9 cellular contexts compared by ENCODE assay signal in genomic region chrX:3345281-3346081, GRCh38. TPM values are rescaled to one million over a fixed set of nuclear protein-coding genes. Genes with fewer than 3 reads are reported as not detected.
DNase-seq lines count a peak whose midpoint lies in the region; ATAC-seq and TF ChIP-seq lines count a peak whose summit lies in the region.
"Had no signal": no experiment of that assay in that cellular context is flagged by ENCODE, and none has a peak within 500 bp of the region (broad histone marks: within the 10 kb centered on the region; RNA-seq: fewer than 3 reads in every experiment).

No MANE protein-coding gene starts in this region.

- H3K4me3 ChIP-seq in HEK293 (ENCODE audit: low read depth, low read length): peak overlapping the region; percentile 35
- peak overlapping the region; percentile 35 to 55 for H3K4me3 ChIP-seq in stomach smooth muscle (ENCODE audit: low read length in 2 of 2)
- no peak overlapping the region for H3K4me3 ChIP-seq in HAP-1

- peak overlapping the region; percentile 83 for H3K4me3 Mint-ChIP-seq in chondrocyte (ENCODE audit: unreplicated experiment)
- H3K4me3 Mint-ChIP-seq in activated CD4-positive, alpha-beta memory T cell treated with anti-CD3 and anti-CD28 coated beads, Interleukin-2, amount 10 ng/mL, durations not matched to agents 7 days and 5 days: no peak overlapping the region

- ATAC-seq in GM19328 (IDR thresholded peaks at IDR 0.05; ENCODE audit: unreplicated experiment): no peak

- in situ Hi-C loops in HAP-1 (cut with MboI; ENCODE audit: low sequenced_read_pairs): no loop called here

- H3K27ac ChIP-seq in HEK293 (ENCODE audit: extremely low read depth, low read depth, low read length) (no peak overlapping the region), stomach smooth muscle (ENCODE audit: low read length) (no peak overlapping the region)
- H3K27ac ChIP-seq: VCaP had no signal

- POLR2A ChIA-PET in HEK293 (lab: Yijun Ruan, JAX): interaction anchor here (0.6 kb wide), 1 partner anchor 94 kb away, joined by 3 read pairs; no protein-coding TSS in a partner anchor
- POLR2A ChIA-PET in activated CD4-positive, alpha-beta memory T cell treated with anti-CD3 and anti-CD28 coated beads, Interleukin-2, amount 10 ng/mL, durations not matched to agents 7 days and 5 days (lab: Charles Lee): no interaction called here

- H3K4me1 ChIP-seq in HEK293 (ENCODE audit: control insufficient read depth, insufficient read depth, low read length) (no peaks in the 10 kb centered on the region), stomach smooth muscle (ENCODE audit: control insufficient read depth, insufficient read depth, low read length) (no peaks in the 10 kb centered on the region), HAP-1 (no peaks in the 10 kb centered on the region)

- H3K9me3 Mint-ChIP-seq in chondrocyte (ENCODE audit: low read depth): peaks cover 6% of the 10 kb centered on the region
- peaks cover 2% of the 10 kb centered on the region for H3K9me3 Mint-ChIP-seq in activated CD4-positive, alpha-beta memory T cell treated with anti-CD3 and anti-CD28 coated beads, Interleukin-2, amount 10 ng/mL, durations not matched to agents 7 days and 5 days

- H3K9me3 ChIP-seq in HEK293 (ENCODE audit: control insufficient read depth, insufficient read depth, low read depth, low read length) (no peaks in the 10 kb centered on the region), stomach smooth muscle (ENCODE audit: control insufficient read depth in 2 of 2, low read length in 2 of 2) (peaks cover 0 to 5% of the 10 kb centered on the region in 2 donors), HAP-1 (no peaks in the 10 kb centered on the region)

- no peaks in the 10 kb centered on the region for H3K36me3 ChIP-seq in HEK293 (ENCODE audit: control insufficient read depth in 2 of 2, insufficient read depth in 1 of 2, low read length in 2 of 2)
- H3K36me3 ChIP-seq in stomach smooth muscle (ENCODE audit: control insufficient read depth in 2 of 2, insufficient read depth in 2 of 2, low read length in 2 of 2): no peaks in the 10 kb centered on the region
- H3K36me3 ChIP-seq in HAP-1 (replicated peaks): no peaks in the 10 kb centered on the region

- peaks cover 23% of the 10 kb centered on the region for H3K4me1 Mint-ChIP-seq in chondrocyte (ENCODE audit: low read depth)
- H3K4me1 Mint-ChIP-seq in activated CD4-positive, alpha-beta memory T cell treated with anti-CD3 and anti-CD28 coated beads, Interleukin-2, amount 10 ng/mL, durations not matched to agents 7 days and 5 days: no peaks in the 10 kb centered on the region

- H3K27ac Mint-ChIP-seq in chondrocyte (ENCODE audit: unreplicated experiment): peak overlapping the region; percentile 76
- no peak overlapping the region for H3K27ac Mint-ChIP-seq in activated CD4-positive, alpha-beta memory T cell treated with anti-CD3 and anti-CD28 coated beads, Interleukin-2, amount 10 ng/mL, durations not matched to agents 7 days and 5 days

- H3K9ac ChIP-seq in stomach smooth muscle (ENCODE audit: low read length in 2 of 2): no peak overlapping the region

- H3K36me3 Mint-ChIP-seq in chondrocyte (ENCODE audit: low read depth): peaks cover 7% of the 10 kb centered on the region
- no peaks in the 10 kb centered on the region for H3K36me3 Mint-ChIP-seq in activated CD4-positive, alpha-beta memory T cell treated with anti-CD3 and anti-CD28 coated beads, Interleukin-2, amount 10 ng/mL, durations not matched to agents 7 days and 5 days (ENCODE audit: low read depth)

- peaks cover 7% of the 10 kb centered on the region for H3K27me3 Mint-ChIP-seq in chondrocyte (ENCODE audit: low read depth)
- peaks cover 6% of the 10 kb centered on the region for H3K27me3 Mint-ChIP-seq in activated CD4-positive, alpha-beta memory T cell treated with anti-CD3 and anti-CD28 coated beads, Interleukin-2, amount 10 ng/mL, durations not matched to agents 7 days and 5 days

- CTCF ChIA-PET in HEK293 (lab: Yijun Ruan, JAX): no interaction called here
- CTCF ChIA-PET in activated CD4-positive, alpha-beta memory T cell treated with anti-CD3 and anti-CD28 coated beads, Interleukin-2, amount 10 ng/mL, durations not matched to agents 7 days and 5 days (lab: Charles Lee): no interaction called here

- DNase-seq in chondrocyte (ENCODE audit: low spot score) (no peak), kidney tubule cell (ENCODE audit: low spot score) (peak; percentile 51), HAP-1 (ENCODE audit: low spot score in 2 of 2) (no peak)
- no peak for DNase-seq in activated CD4-positive, alpha-beta memory T cell treated with anti-CD3 and anti-CD28 coated beads, Interleukin-2, amount 10 ng/mL, durations not matched to agents 7 days and 5 days
- DNase-seq in effector CD8-positive, alpha-beta T cell (lab: John Stamatoyannopoulos, UW): no peak

- TF ChIP-seq CTCF in HEK293 (tag by site-specific recombination; IDR thresholded peaks at IDR 0.05) (no peak), chondrocyte (IDR thresholded peaks at IDR 0.05) (peak; percentile 24)

- peaks cover 0 to 6% of the 10 kb centered on the region in 2 donors for H3K27me3 ChIP-seq in stomach smooth muscle (ENCODE audit: control insufficient read depth in 1 of 2, insufficient read depth in 2 of 2, low read length in 2 of 2)
- H3K27me3 ChIP-seq in HAP-1 (ENCODE audit: low read depth): no peaks in the 10 kb centered on the region

TF ChIP-seq in HEK293, 187 proteins besides CTCF, POLR2A, EP300 and RAD21 (continues in another document):
- no peak for TF ChIP-seq ZFP3 (tag by site-specific recombination; IDR thresholded peaks at IDR 0.05; ENCODE audit: low read depth)
- TF ChIP-seq, protein P1, sequence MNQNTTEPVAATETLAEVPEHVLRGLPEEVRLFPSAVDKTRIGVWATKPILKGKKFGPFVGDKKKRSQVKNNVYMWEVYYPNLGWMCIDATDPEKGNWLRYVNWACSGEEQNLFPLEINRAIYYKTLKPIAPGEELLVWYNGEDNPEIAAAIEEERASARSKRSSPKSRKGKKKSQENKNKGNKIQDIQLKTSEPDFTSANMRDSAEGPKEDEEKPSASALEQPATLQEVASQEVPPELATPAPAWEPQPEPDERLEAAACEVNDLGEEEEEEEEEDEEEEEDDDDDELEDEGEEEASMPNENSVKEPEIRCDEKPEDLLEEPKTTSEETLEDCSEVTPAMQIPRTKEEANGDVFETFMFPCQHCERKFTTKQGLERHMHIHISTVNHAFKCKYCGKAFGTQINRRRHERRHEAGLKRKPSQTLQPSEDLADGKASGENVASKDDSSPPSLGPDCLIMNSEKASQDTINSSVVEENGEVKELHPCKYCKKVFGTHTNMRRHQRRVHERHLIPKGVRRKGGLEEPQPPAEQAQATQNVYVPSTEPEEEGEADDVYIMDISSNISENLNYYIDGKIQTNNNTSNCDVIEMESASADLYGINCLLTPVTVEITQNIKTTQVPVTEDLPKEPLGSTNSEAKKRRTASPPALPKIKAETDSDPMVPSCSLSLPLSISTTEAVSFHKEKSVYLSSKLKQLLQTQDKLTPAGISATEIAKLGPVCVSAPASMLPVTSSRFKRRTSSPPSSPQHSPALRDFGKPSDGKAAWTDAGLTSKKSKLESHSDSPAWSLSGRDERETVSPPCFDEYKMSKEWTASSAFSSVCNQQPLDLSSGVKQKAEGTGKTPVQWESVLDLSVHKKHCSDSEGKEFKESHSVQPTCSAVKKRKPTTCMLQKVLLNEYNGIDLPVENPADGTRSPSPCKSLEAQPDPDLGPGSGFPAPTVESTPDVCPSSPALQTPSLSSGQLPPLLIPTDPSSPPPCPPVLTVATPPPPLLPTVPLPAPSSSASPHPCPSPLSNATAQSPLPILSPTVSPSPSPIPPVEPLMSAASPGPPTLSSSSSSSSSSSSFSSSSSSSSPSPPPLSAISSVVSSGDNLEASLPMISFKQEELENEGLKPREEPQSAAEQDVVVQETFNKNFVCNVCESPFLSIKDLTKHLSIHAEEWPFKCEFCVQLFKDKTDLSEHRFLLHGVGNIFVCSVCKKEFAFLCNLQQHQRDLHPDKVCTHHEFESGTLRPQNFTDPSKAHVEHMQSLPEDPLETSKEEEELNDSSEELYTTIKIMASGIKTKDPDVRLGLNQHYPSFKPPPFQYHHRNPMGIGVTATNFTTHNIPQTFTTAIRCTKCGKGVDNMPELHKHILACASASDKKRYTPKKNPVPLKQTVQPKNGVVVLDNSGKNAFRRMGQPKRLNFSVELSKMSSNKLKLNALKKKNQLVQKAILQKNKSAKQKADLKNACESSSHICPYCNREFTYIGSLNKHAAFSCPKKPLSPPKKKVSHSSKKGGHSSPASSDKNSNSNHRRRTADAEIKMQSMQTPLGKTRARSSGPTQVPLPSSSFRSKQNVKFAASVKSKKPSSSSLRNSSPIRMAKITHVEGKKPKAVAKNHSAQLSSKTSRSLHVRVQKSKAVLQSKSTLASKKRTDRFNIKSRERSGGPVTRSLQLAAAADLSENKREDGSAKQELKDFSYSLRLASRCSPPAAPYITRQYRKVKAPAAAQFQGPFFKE (tag by site-specific recombination; IDR thresholded peaks at IDR 0.05; ENCODE audit: borderline replicate concordance): no peak
- TF ChIP-seq ZNF280C (tag by site-specific recombination; IDR thresholded peaks at IDR 0.05): no peak

RNA-seq across cellular contexts. Expression of gene MXRA5, which starts 1.0 kb away (rescaled TPM):
- 26.3 to 103 TPM (median 26.4 TPM) in 3 replicates for total RNA-seq in chondrocyte
- not detected for total RNA-seq in activated CD4-positive, alpha-beta memory T cell treated with anti-CD3 and anti-CD28 coated beads, Interleukin-2, amount 10 ng/mL, durations not matched to agents 7 days and 5 days

Comparison
In these comparisons a context has a peak if more than half of its experiments do, and no peak if none do; other contexts are left out.
1. RNA of gene MXRA5, which starts 1.0 kb away (total RNA-seq): 26.3 to 103 TPM in chondrocyte; not detected in activated CD4-positive, alpha-beta memory T cell treated with anti-CD3 and anti-CD28 coated beads, Interleukin-2, amount 10 ng/mL, durations not matched to agents 7 days and 5 days; every median in the first group is over 10 times any median in the second.